ENCODE assay signal across 1 cellular context in the genomic region with DNA sequence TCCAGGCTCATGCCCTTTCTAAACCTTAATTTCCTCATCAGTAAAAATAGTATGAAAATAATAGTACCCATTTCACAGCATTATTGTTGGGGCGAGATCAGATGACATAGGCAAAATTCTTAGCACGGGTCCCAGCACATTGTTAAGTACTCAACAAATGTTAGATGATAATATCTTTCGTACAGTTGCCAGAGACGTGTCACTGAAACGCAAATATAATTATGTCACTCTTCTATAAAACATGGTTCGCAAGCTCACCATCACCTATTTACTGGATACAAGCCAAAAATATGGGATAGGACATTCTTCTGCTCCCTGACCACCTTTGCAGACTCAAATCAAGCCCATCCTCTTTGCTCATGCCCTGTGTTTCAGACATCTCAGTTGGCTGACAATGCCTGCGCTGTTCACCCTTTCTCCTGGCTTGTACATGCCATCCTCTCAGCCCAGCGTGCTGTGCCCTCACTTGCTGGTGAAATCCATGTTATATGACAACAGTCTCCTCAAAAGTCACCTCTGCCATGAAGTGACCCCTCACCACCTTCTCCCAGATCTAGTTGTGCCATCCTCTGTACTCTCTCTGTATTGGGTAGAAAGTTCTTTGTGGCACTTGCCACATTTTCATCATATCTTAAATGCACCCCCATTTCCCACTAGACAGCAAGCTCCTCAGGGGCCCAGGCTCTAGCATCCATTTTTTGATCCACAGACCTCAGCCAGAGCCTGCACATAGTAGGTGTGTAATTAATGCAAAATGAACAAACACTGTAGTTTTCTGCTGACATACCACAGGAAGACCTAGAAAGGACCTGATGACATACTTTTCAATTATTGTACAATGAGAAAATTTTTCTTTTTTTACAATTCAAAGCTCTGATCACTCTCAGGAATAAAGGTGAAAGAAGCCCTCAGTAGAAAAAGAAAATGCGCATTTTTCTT.
TF ChIP-seq lines count a peak whose summit lies in the region.

No MANE protein-coding gene starts in this region.

TF ChIP-seq in K562, 482 proteins besides CTCF, POLR2A, EP300 and RAD21 (continued from another document):
- TF ChIP-seq, protein P1, sequence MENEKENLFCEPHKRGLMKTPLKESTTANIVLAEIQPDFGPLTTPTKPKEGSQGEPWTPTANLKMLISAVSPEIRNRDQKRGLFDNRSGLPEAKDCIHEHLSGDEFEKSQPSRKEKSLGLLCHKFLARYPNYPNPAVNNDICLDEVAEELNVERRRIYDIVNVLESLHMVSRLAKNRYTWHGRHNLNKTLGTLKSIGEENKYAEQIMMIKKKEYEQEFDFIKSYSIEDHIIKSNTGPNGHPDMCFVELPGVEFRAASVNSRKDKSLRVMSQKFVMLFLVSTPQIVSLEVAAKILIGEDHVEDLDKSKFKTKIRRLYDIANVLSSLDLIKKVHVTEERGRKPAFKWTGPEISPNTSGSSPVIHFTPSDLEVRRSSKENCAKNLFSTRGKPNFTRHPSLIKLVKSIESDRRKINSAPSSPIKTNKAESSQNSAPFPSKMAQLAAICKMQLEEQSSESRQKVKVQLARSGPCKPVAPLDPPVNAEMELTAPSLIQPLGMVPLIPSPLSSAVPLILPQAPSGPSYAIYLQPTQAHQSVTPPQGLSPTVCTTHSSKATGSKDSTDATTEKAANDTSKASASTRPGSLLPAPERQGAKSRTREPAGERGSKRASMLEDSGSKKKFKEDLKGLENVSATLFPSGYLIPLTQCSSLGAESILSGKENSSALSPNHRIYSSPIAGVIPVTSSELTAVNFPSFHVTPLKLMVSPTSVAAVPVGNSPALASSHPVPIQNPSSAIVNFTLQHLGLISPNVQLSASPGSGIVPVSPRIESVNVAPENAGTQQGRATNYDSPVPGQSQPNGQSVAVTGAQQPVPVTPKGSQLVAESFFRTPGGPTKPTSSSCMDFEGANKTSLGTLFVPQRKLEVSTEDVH (IDR thresholded peaks at IDR 0.05; ENCODE audit: low read depth, partially characterized antibody), result no peak
- TF ChIP-seq U2AF2 (optimal IDR thresholded peaks at IDR 0.05; ENCODE audit: low read depth, low read length) (no peak), POLR2AphosphoS5 (IDR thresholded peaks at IDR 0.05; ENCODE audit: control insufficient read depth, insufficient read depth, low read depth, low read length) (no peak), SMARCC2 (IDR thresholded peaks at IDR 0.05; ENCODE audit: low read depth) (no peak), FOXJ3 (CRISPR knock-in tag; IDR thresholded peaks at IDR 0.05) (no peak), EGR1 (conservative IDR thresholded peaks at IDR 0.05) (no peak), THRAP3 (IDR thresholded peaks at IDR 0.05; ENCODE audit: borderline replicate concordance) (no peak), CREM (IDR thresholded peaks at IDR 0.05; ENCODE audit: low read depth) (no peak), WHSC1 (IDR thresholded peaks at IDR 0.05; ENCODE audit: low read length) (no peak), POLR2G (IDR thresholded peaks at IDR 0.05; ENCODE audit: low read depth, low read length) (peak; percentile 33; the same call in 1 of the 2 replicates), SLC30A9 (CRISPR knock-in tag; IDR thresholded peaks at IDR 0.05) (no peak), PTBP1 (IDR thresholded peaks at IDR 0.05; ENCODE audit: low read depth, low read length) (no peak), KLF13 (tag; IDR thresholded peaks at IDR 0.05; ENCODE audit: borderline replicate concordance, low read depth) (no peak), SRSF7 (optimal IDR thresholded peaks at IDR 0.05; ENCODE audit: low read depth, low read length) (no peak), ZNF212 (CRISPR knock-in tag; IDR thresholded peaks at IDR 0.05) (no peak), NUFIP1 (IDR thresholded peaks at IDR 0.05; ENCODE audit: partially characterized antibody) (no peak), CHCHD3 (CRISPR knock-in tag; IDR thresholded peaks at IDR 0.05) (no peak), LARP7 (IDR thresholded peaks at IDR 0.05) (no peak), HIVEP1 (CRISPR knock-in tag; IDR thresholded peaks at IDR 0.05) (no peak), KDM2B (CRISPR knock-in tag; IDR thresholded peaks at IDR 0.05) (no peak), HOXB6 (CRISPR knock-in tag; IDR thresholded peaks at IDR 0.05; ENCODE audit: borderline replicate concordance) (no peak), YY1 (IDR thresholded peaks at IDR 0.05; ENCODE audit: borderline replicate concordance in 1 of 3, control insufficient read depth in 1 of 3, extremely low read depth in 1 of 3, insufficient read depth in 3 of 3, insufficient read length in 1 of 3, insufficient replicate concordance in 2 of 3, low read depth in 1 of 3, low read length in 2 of 3) (no peak), SIRT6 (IDR thresholded peaks at IDR 0.05; ENCODE audit: low read depth, low read length) (no peak), TFAM (CRISPR knock-in tag; conservative IDR thresholded peaks at IDR 0.05) (no peak), POLR2H (tag; IDR thresholded peaks at IDR 0.05; ENCODE audit: low read depth) (0 out of 2 replicates have a peak, but pooled peaks have one; percentile 5)
- TF ChIP-seq, protein P2, sequence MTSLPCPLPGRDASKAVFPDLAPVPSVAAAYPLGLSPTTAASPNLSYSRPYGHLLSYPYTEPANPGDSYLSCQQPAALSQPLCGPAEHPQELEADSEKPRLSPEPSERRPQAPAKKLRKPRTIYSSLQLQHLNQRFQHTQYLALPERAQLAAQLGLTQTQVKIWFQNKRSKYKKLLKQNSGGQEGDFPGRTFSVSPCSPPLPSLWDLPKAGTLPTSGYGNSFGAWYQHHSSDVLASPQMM (CRISPR knock-in tag; IDR thresholded peaks at IDR 0.05), result no peak
- TF ChIP-seq, protein P3, sequence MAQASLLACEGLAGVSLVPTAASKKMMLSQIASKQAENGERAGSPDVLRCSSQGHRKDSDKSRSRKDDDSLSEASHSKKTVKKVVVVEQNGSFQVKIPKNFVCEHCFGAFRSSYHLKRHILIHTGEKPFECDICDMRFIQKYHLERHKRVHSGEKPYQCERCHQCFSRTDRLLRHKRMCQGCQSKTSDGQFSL (CRISPR knock-in tag; IDR thresholded peaks at IDR 0.05), result no peak
- TF ChIP-seq, protein P3 (tag; IDR thresholded peaks at IDR 0.05), result no peak
- TF ChIP-seq, protein P4, sequence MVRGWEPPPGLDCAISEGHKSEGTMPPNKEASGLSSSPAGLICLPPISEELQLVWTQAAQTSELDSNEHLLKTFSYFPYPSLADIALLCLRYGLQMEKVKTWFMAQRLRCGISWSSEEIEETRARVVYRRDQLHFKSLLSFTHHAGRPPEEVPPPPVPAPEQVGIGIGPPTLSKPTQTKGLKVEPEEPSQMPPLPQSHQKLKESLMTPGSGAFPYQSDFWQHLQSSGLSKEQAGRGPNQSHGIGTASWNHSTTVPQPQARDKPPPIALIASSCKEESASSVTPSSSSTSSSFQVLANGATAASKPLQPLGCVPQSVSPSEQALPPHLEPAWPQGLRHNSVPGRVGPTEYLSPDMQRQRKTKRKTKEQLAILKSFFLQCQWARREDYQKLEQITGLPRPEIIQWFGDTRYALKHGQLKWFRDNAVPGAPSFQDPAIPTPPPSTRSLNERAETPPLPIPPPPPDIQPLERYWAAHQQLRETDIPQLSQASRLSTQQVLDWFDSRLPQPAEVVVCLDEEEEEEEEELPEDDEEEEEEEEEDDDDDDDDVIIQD (CRISPR knock-in tag; IDR thresholded peaks at IDR 0.05), result no peak
- TF ChIP-seq, protein P5, sequence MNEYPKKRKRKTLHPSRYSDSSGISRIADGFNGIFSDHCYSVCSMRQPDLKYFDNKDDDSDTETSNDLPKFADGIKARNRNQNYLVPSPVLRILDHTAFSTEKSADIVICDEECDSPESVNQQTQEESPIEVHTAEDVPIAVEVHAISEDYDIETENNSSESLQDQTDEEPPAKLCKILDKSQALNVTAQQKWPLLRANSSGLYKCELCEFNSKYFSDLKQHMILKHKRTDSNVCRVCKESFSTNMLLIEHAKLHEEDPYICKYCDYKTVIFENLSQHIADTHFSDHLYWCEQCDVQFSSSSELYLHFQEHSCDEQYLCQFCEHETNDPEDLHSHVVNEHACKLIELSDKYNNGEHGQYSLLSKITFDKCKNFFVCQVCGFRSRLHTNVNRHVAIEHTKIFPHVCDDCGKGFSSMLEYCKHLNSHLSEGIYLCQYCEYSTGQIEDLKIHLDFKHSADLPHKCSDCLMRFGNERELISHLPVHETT (CRISPR knock-in tag; conservative IDR thresholded peaks at IDR 0.05 in 1 of 2, IDR thresholded peaks at IDR 0.05 in 1 of 2), result no peak
- TF ChIP-seq, protein P6, sequence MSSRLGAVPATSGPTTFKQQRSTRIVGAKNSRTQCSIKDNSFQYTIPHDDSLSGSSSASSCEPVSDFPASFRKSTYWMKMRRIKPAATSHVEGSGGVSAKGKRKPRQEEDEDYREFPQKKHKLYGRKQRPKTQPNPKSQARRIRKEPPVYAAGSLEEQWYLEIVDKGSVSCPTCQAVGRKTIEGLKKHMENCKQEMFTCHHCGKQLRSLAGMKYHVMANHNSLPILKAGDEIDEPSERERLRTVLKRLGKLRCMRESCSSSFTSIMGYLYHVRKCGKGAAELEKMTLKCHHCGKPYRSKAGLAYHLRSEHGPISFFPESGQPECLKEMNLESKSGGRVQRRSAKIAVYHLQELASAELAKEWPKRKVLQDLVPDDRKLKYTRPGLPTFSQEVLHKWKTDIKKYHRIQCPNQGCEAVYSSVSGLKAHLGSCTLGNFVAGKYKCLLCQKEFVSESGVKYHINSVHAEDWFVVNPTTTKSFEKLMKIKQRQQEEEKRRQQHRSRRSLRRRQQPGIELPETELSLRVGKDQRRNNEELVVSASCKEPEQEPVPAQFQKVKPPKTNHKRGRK (tag; IDR thresholded peaks at IDR 0.05), result no peak
- TF ChIP-seq, protein P7, sequence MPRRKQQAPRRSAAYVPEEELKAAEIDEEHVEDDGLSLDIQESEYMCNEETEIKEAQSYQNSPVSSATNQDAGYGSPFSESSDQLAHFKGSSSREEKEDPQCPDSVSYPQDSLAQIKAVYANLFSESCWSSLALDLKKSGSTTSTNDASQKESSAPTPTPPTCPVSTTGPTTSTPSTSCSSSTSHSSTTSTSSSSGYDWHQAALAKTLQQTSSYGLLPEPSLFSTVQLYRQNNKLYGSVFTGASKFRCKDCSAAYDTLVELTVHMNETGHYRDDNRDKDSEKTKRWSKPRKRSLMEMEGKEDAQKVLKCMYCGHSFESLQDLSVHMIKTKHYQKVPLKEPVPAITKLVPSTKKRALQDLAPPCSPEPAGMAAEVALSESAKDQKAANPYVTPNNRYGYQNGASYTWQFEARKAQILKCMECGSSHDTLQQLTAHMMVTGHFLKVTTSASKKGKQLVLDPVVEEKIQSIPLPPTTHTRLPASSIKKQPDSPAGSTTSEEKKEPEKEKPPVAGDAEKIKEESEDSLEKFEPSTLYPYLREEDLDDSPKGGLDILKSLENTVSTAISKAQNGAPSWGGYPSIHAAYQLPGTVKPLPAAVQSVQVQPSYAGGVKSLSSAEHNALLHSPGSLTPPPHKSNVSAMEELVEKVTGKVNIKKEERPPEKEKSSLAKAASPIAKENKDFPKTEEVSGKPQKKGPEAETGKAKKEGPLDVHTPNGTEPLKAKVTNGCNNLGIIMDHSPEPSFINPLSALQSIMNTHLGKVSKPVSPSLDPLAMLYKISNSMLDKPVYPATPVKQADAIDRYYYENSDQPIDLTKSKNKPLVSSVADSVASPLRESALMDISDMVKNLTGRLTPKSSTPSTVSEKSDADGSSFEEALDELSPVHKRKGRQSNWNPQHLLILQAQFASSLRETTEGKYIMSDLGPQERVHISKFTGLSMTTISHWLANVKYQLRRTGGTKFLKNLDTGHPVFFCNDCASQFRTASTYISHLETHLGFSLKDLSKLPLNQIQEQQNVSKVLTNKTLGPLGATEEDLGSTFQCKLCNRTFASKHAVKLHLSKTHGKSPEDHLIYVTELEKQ (CRISPR knock-in tag; IDR thresholded peaks at IDR 0.05), result no peak
- TF ChIP-seq, protein P8, sequence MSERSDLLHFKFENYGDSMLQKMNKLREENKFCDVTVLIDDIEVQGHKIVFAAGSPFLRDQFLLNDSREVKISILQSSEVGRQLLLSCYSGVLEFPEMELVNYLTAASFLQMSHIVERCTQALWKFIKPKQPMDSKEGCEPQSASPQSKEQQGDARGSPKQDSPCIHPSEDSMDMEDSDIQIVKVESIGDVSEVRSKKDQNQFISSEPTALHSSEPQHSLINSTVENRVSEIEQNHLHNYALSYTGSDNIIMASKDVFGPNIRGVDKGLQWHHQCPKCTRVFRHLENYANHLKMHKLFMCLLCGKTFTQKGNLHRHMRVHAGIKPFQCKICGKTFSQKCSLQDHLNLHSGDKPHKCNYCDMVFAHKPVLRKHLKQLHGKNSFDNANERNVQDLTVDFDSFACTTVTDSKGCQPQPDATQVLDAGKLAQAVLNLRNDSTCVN (CRISPR knock-in tag; IDR thresholded peaks at IDR 0.05), result no peak
